9 cellular contexts compared by ENCODE assay signal in the genomic region with DNA sequence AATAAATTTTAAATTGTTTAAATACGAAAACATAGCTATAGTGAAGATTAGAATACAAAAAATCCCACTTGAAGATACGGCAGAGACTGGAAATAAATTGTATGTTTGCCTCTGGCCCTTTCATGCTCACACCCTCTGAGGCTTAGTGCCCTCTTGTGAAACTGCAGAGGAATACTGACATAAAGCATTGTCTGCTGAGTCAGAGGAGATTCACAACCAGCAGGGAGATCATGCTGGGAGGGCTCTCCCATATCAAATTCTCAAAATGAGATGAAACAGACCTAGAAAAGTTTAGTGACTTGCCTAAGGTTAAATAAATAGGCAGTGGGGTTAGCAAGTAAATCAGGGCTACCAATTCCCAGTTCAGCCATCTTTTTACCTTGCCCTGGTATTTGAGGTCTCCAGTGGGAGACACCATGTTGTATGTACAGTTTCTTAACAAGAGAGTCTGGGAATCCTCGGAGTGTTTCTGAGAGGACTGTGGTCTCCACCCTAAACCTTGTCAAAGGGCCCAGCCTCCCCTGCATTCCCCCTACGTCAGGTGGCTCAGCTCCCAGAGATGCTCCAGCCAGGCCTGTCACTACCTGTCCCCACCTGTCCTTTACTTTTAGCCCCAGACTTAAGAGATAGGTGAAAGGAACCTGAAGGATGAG.
A peak's percentile ranks its signal among the peaks of the same experiment; 100 is the strongest.
DNase-seq lines count a peak whose midpoint lies in the region; ATAC-seq and TF ChIP-seq lines count a peak whose summit lies in the region.
"Had no signal": no experiment of that assay in that cellular context is flagged by ENCODE, and none has a peak within 500 bp of the region (broad histone marks: within the 10 kb centered on the region; RNA-seq: fewer than 3 reads in every experiment).

No MANE protein-coding gene starts in this region.

- H3K27me3 Mint-ChIP-seq in activated naive CD4-positive, alpha-beta T cell treated with anti-CD3 and anti-CD28 coated beads, Interleukin-2, amount 10 ng/mL, durations not matched to agents 7 days and 5 days: no peaks in the 10 kb centered on the region
- no peaks in the 10 kb centered on the region for H3K27me3 Mint-ChIP-seq in type B pancreatic cell

- no peak for DNase-seq in activated naive CD4-positive, alpha-beta T cell treated with anti-CD3 and anti-CD28 coated beads, Interleukin-2, amount 10 ng/mL, durations not matched to agents 7 days and 5 days
- DNase-seq in activated naive CD4-positive, alpha-beta T cell treated with anti-CD3 and anti-CD28 coated beads, Interleukin-2, amount 50 U/mL, for 72 hours (ENCODE audit: low spot score in 2 of 2): no peak
- DNase-seq in RWPE2 (ENCODE audit: low spot score) (no peak), fibroblast of the aortic adventitia (ENCODE audit: low read depth) (peak; percentile 80), type B pancreatic cell (ENCODE audit: extremely low spot score, unreplicated experiment) (no peak), GM10266 (ENCODE audit: extremely low spot score) (no peak)
- DNase-seq: DND-41 had no signal

- peak overlapping the region; percentile 52 for H3K27ac Mint-ChIP-seq in activated naive CD4-positive, alpha-beta T cell treated with anti-CD3 and anti-CD28 coated beads, Interleukin-2, amount 10 ng/mL, durations not matched to agents 7 days and 5 days
- no peak overlapping the region for H3K27ac Mint-ChIP-seq in activated naive CD4-positive, alpha-beta T cell treated with anti-CD3 and anti-CD28 coated beads, Interleukin-2, amount 50 U/mL, for 72 hours
- peak overlapping the region; percentile 83 for H3K27ac Mint-ChIP-seq in type B pancreatic cell

- H3K4me3 ChIP-seq in RWPE2 (ENCODE audit: severe bottlenecking) (no peak overlapping the region), fibroblast of the aortic adventitia (ENCODE audit: low read depth, low read length) (no peak overlapping the region)

- H3K4me1 Mint-ChIP-seq in activated naive CD4-positive, alpha-beta T cell treated with anti-CD3 and anti-CD28 coated beads, Interleukin-2, amount 10 ng/mL, durations not matched to agents 7 days and 5 days: peaks cover 49% of the 10 kb centered on the region
- peaks cover 9% of the 10 kb centered on the region for H3K4me1 Mint-ChIP-seq in type B pancreatic cell (ENCODE audit: unreplicated experiment)

- H3K27me3 ChIP-seq in RWPE2 (ENCODE audit: insufficient read depth, poor library complexity, severe bottlenecking): no peaks in the 10 kb centered on the region

- peaks cover 22% of the 10 kb centered on the region for H3K36me3 Mint-ChIP-seq in activated naive CD4-positive, alpha-beta T cell treated with anti-CD3 and anti-CD28 coated beads, Interleukin-2, amount 10 ng/mL, durations not matched to agents 7 days and 5 days
- H3K36me3 Mint-ChIP-seq in activated naive CD4-positive, alpha-beta T cell treated with anti-CD3 and anti-CD28 coated beads, Interleukin-2, amount 50 U/mL, for 72 hours: peaks cover 15 to 39% of the 10 kb centered on the region in 2 donors
- peaks cover 5% of the 10 kb centered on the region for H3K36me3 Mint-ChIP-seq in type B pancreatic cell

- TF ChIP-seq CTCF in RWPE2 (IDR thresholded peaks at IDR 0.05; ENCODE audit: poor library complexity, severe bottlenecking): peak; percentile 37
- peak; percentile 48 for TF ChIP-seq CTCF in fibroblast of the aortic adventitia (IDR thresholded peaks at IDR 0.05; ENCODE audit: insufficient read depth, low read length)
- TF ChIP-seq CTCF in type B pancreatic cell (conservative IDR thresholded peaks at IDR 0.05): no peak
- no peak for TF ChIP-seq CTCF in GM10266 (IDR thresholded peaks at IDR 0.05; ENCODE audit: control insufficient read depth, insufficient read depth, low read depth, missing control alignments)

- peak overlapping the region; percentile 97 for H3K27ac ChIP-seq in RWPE2 (ENCODE audit: poor library complexity, severe bottlenecking)

- H3K4me3 Mint-ChIP-seq in activated naive CD4-positive, alpha-beta T cell treated with anti-CD3 and anti-CD28 coated beads, Interleukin-2, amount 10 ng/mL, durations not matched to agents 7 days and 5 days: no peak overlapping the region
- peak overlapping the region; percentile 16 for H3K4me3 Mint-ChIP-seq in type B pancreatic cell

- no peak for ATAC-seq in activated naive CD4-positive, alpha-beta T cell treated with anti-CD3 and anti-CD28 coated beads, Interleukin-2, amount 50 U/mL, for 72 hours
- ATAC-seq in RWPE2 (ENCODE audit: low read depth) (peak; percentile 88), GM19452 (IDR thresholded peaks at IDR 0.05; ENCODE audit: unreplicated experiment) (no peak), GM21515 (IDR thresholded peaks at IDR 0.05; ENCODE audit: unreplicated experiment) (no peak)

- CTCF ChIA-PET in activated naive CD4-positive, alpha-beta T cell treated with anti-CD3 and anti-CD28 coated beads, Interleukin-2, amount 10 ng/mL, durations not matched to agents 7 days and 5 days (lab: Charles Lee): interaction anchor here (0.8 to 1.0 kb wide), 2 partner anchors 8 to 63 kb away, joined by 3 read pairs; no protein-coding TSS in a partner anchor

- H3K9me3 Mint-ChIP-seq in activated naive CD4-positive, alpha-beta T cell treated with anti-CD3 and anti-CD28 coated beads, Interleukin-2, amount 10 ng/mL, durations not matched to agents 7 days and 5 days: no peaks in the 10 kb centered on the region
- H3K9me3 Mint-ChIP-seq in activated naive CD4-positive, alpha-beta T cell treated with anti-CD3 and anti-CD28 coated beads, Interleukin-2, amount 50 U/mL, for 72 hours: peaks cover 0 to 8% of the 10 kb centered on the region in 2 donors
- peaks cover 2% of the 10 kb centered on the region for H3K9me3 Mint-ChIP-seq in type B pancreatic cell

- H3K4me1 ChIP-seq in RWPE2 (ENCODE audit: insufficient read depth, poor library complexity, severe bottlenecking): peaks cover 60% of the 10 kb centered on the region

- H3K36me3 ChIP-seq in RWPE2 (ENCODE audit: low read depth): peaks cover 9% of the 10 kb centered on the region

- no peaks in the 10 kb centered on the region for H3K9me3 ChIP-seq in RWPE2 (ENCODE audit: severe bottlenecking)

Comparison
In these comparisons a context has a peak if more than half of its experiments do, and no peak if none do; other contexts are left out.
1. H3K27ac Mint-ChIP-seq: peak in activated naive CD4-positive, alpha-beta T cell treated with anti-CD3 and anti-CD28 coated beads, Interleukin-2, amount 10 ng/mL, durations not matched to agents 7 days and 5 days (single experiment) and type B pancreatic cell (single experiment); none in activated naive CD4-positive, alpha-beta T cell treated with anti-CD3 and anti-CD28 coated beads, Interleukin-2, amount 50 U/mL, for 72 hours (0 of 2).
2. CTCF ChIP-seq: peak in RWPE2 (single experiment) and fibroblast of the aortic adventitia (single experiment); none in type B pancreatic cell (single experiment) and GM10266 (single experiment).